In genomic region chr4:122152699-122153328, GRCh38 we compare ENCODE assay signal across 8 cellular contexts. TPM values are rescaled to one million over a fixed set of nuclear protein-coding genes. Genes with fewer than 3 reads are reported as not detected.
A peak's percentile ranks its signal among the peaks of the same experiment; 100 is the strongest.
DNase-seq lines count a peak whose midpoint lies in the region; ATAC-seq and TF ChIP-seq lines count a peak whose summit lies in the region.

No MANE protein-coding gene starts in this region.

- H3K9me3 ChIP-seq in Caco-2, result no peaks in the 10 kb centered on the region
- no peaks in the 10 kb centered on the region for H3K9me3 ChIP-seq in SK-N-SH
- H3K9me3 ChIP-seq in skeletal muscle tissue (ENCODE audit: control insufficient read depth in 3 of 3, low read length in 3 of 3), result no peaks in the 10 kb centered on the region

- H3K9me2 ChIP-seq in SK-N-SH, result no peaks in the 10 kb centered on the region

- no peaks in the 10 kb centered on the region for H3K27me3 ChIP-seq in Caco-2 (replicated peaks; ENCODE audit: control insufficient read depth, insufficient read depth, low read length)
- H3K27me3 ChIP-seq in SK-N-SH (ENCODE audit: insufficient read depth), result no peaks in the 10 kb centered on the region
- H3K27me3 ChIP-seq in skeletal muscle tissue (ENCODE audit: control insufficient read depth in 3 of 3, insufficient read depth in 3 of 3, low read length in 3 of 3), result no peaks in the 10 kb centered on the region

- TF ChIP-seq EP300 in SK-N-SH (IDR thresholded peaks at IDR 0.05; ENCODE audit: borderline replicate concordance in 1 of 2, low read depth in 1 of 2, low read length in 1 of 2), result no peak

- H3K36me3 Mint-ChIP-seq in Caco-2 (ENCODE audit: insufficient read depth, unreplicated experiment) (peaks cover 11% of the 10 kb centered on the region), MCF 10A (ENCODE audit: insufficient read depth, unreplicated experiment) (peaks cover 17% of the 10 kb centered on the region)

- peak overlapping the region; percentile 99 for H2AFZ ChIP-seq in SK-N-SH (ENCODE audit: low read depth)

- H3K4me1 Mint-ChIP-seq in Caco-2 (ENCODE audit: low read depth, unreplicated experiment) (no peaks in the 10 kb centered on the region), MCF 10A (ENCODE audit: insufficient read depth, unreplicated experiment) (peaks cover 11% of the 10 kb centered on the region)

- no peaks in the 10 kb centered on the region for H4K20me1 ChIP-seq in SK-N-SH (ENCODE audit: insufficient read depth)

- no peaks in the 10 kb centered on the region for H3K27me3 Mint-ChIP-seq in Caco-2 (ENCODE audit: insufficient read depth, unreplicated experiment)
- H3K27me3 Mint-ChIP-seq in MCF 10A (ENCODE audit: insufficient read depth, unreplicated experiment), result no peaks in the 10 kb centered on the region

- no peak for TF ChIP-seq RAD21 in SK-N-SH (IDR thresholded peaks at IDR 0.05; ENCODE audit: low read length)

- H3K27ac ChIP-seq in SK-N-SH (ENCODE audit: low read depth in 2 of 2, low read length in 1 of 2), result peak overlapping the region; percentile 50 to 67; a peak in 3 of 4 replicates
- peak overlapping the region; percentile 84 for H3K27ac ChIP-seq in skeletal muscle tissue (ENCODE audit: low read depth, low read length)

- peak overlapping the region; percentile 74 for H3K4me2 ChIP-seq in SK-N-SH

- H3K4me1 ChIP-seq in Caco-2 (0 out of 2 replicates have a peak, but pooled peaks cover 5% of the 10 kb centered on the region), SK-N-SH (ENCODE audit: control insufficient read depth in 1 of 2, insufficient read depth in 2 of 2, low read depth in 1 of 2, low read length in 1 of 2) (peaks cover 3 to 6% of the 10 kb centered on the region in 2 experiments; a peak in 3 of 4 replicates), skeletal muscle tissue (ENCODE audit: control insufficient read depth in 3 of 3, insufficient read depth in 3 of 3, low read length in 3 of 3) (peaks cover 7 to 14% (median 12%) of the 10 kb centered on the region in 3 donors)

- DNase-seq in Caco-2 (peak; percentile 40 to 50), SK-N-SH (peak; percentile 63), MCF 10A (ENCODE audit: unreplicated experiment) (peak; percentile 28), iPS-NIHi11 (ENCODE audit: low spot score) (peak; percentile 49), amniotic stem cell (lab: John Stamatoyannopoulos, UW) (no peak)

- H3F3A ChIP-seq in SK-N-SH (replicated peaks; ENCODE audit: insufficient read depth), result no peaks in the 10 kb centered on the region

- ATAC-seq in GM19467 (IDR thresholded peaks at IDR 0.05; ENCODE audit: unreplicated experiment) (peak; percentile 40), HG03565 (IDR thresholded peaks at IDR 0.05; ENCODE audit: unreplicated experiment) (peak; percentile 19)

- H3K79me2 ChIP-seq in SK-N-SH (ENCODE audit: insufficient read depth), result peaks cover 37% of the 10 kb centered on the region

- peak overlapping the region; percentile 86 for H3K4me3 Mint-ChIP-seq in Caco-2 (ENCODE audit: unreplicated experiment)
- H3K4me3 Mint-ChIP-seq in MCF 10A (ENCODE audit: unreplicated experiment), result peak overlapping the region; percentile 93

- BruUV-seq in Caco-2 (replicated peaks; lab: Mats Ljungman, UMichigan) (no TSS peak), MCF 10A (replicated peaks; lab: Mats Ljungman, UMichigan) (no TSS peak)

- H3K4me3 ChIP-seq in Caco-2 (ENCODE audit: low read depth, low read length) (peak overlapping the region; percentile 81), SK-N-SH (ENCODE audit: low read depth in 2 of 2, low read length in 1 of 2) (peak overlapping the region; percentile 92 to 95), skeletal muscle tissue (ENCODE audit: low read length in 3 of 3) (peak overlapping the region; percentile 78 to 100 (median 78))

- 9% methylated on average over 20 of the region's 20 CpGs for WGBS in SK-N-SH (ENCODE audit: low lambda C conversion rate)

- POLR2A ChIA-PET in Caco-2 (lab: Charles Lee) (no interaction called here), SK-N-SH (lab: Yijun Ruan, JAX) (no interaction called here), MCF 10A (lab: Yijun Ruan, JAX) (interaction anchor here (0.6 to 1.8 kb wide), 6 partner anchors 16 to 295 kb away, joined by 3 to 4 read pairs (median 4); no protein-coding TSS in a partner anchor)

- CTCF ChIA-PET in Caco-2 (lab: Charles Lee) (no interaction called here), SK-N-SH (lab: Yijun Ruan, JAX) (no interaction called here), MCF 10A (lab: Yijun Ruan, JAX) (interaction anchor here (0.7 kb wide), 1 partner anchor 211 kb away, joined by 3 read pairs; no protein-coding TSS in a partner anchor)

- TF ChIP-seq CTCF in Caco-2 (IDR thresholded peaks at IDR 0.05; ENCODE audit: insufficient read depth in 1 of 2, low read depth in 1 of 2, low read length in 1 of 2, severe bottlenecking in 1 of 2, unreplicated experiment in 1 of 2) (no peak), SK-N-SH (IDR thresholded peaks at IDR 0.05) (no peak), MCF 10A (IDR thresholded peaks at IDR 0.05; ENCODE audit: unreplicated experiment) (no peak)

- H3K27ac Mint-ChIP-seq in Caco-2 (ENCODE audit: unreplicated experiment), result peak overlapping the region; percentile 90
- H3K27ac Mint-ChIP-seq in MCF 10A (ENCODE audit: low read depth, unreplicated experiment), result peak overlapping the region; percentile 95

- intact Hi-C loops in Caco-2 (cut with micrococcal nuclease; ENCODE audit: unreplicated experiment), result loop anchor here (1.0 to 5.0 kb wide), 2 partner anchors 203 to 351 kb away; partner anchors contain the start of gene EXOSC9
- intact Hi-C loops in MCF 10A (cut with micrococcal nuclease), result loop anchor here (1.0 to 5.0 kb wide), 3 partner anchors 108 to 201 kb away; partner anchors contain the start of gene TRPC3

- H3K9me3 Mint-ChIP-seq in Caco-2 (ENCODE audit: unreplicated experiment), result peaks cover 19% of the 10 kb centered on the region
- H3K9me3 Mint-ChIP-seq in MCF 10A (ENCODE audit: unreplicated experiment), result no peaks in the 10 kb centered on the region

- no peaks in the 10 kb centered on the region; the same call in 1 of the 2 replicates for H3K36me3 ChIP-seq in Caco-2 (ENCODE audit: control insufficient read depth, insufficient read depth, low read length)
- H3K36me3 ChIP-seq in SK-N-SH (replicated peaks in 1 of 2; ENCODE audit: control insufficient read depth in 1 of 2, insufficient read depth in 2 of 2, low read length in 1 of 2), result peaks cover 11 to 16% of the 10 kb centered on the region in 2 experiments
- H3K36me3 ChIP-seq in skeletal muscle tissue (ENCODE audit: control insufficient read depth in 3 of 3, insufficient read depth in 3 of 3, low read length in 3 of 3), result peaks cover 4 to 10% (median 5%) of the 10 kb centered on the region in 3 donors

- H3K9ac ChIP-seq in SK-N-SH, result peak overlapping the region; percentile 86
- H3K9ac ChIP-seq in skeletal muscle tissue (ENCODE audit: low read depth in 1 of 3, low read length in 3 of 3), result peak overlapping the region; percentile 92 to 93 (median 93)

TF ChIP-seq in SK-N-SH, 30 proteins besides CTCF, POLR2A, EP300 and RAD21:
- TF ChIP-seq TEAD4 (IDR thresholded peaks at IDR 0.05; ENCODE audit: borderline replicate concordance, insufficient read depth), result no peak
- TF ChIP-seq IRF3 (IDR thresholded peaks at IDR 0.05; ENCODE audit: low read depth, low read length), result no peak
- no peak for TF ChIP-seq POLR2AphosphoS5 (IDR thresholded peaks at IDR 0.05; ENCODE audit: low read depth, low read length)
- no peak for TF ChIP-seq RCOR1 (IDR thresholded peaks at IDR 0.05; ENCODE audit: low read length)
- TF ChIP-seq YY1 (IDR thresholded peaks at IDR 0.05; ENCODE audit: low read depth), result no peak
- no peak for TF ChIP-seq EZH2phosphoT487 (IDR thresholded peaks at IDR 0.05; ENCODE audit: borderline replicate concordance, low read depth)
- no peak for TF ChIP-seq SMC3 (IDR thresholded peaks at IDR 0.05; ENCODE audit: low read depth, low read length)
- TF ChIP-seq CHD2 (IDR thresholded peaks at IDR 0.05; ENCODE audit: low read length, partially characterized antibody), result no peak
- TF ChIP-seq GABPA (IDR thresholded peaks at IDR 0.05; ENCODE audit: low read depth), result no peak
- no peak for TF ChIP-seq GATA2 (CRISPR knock-in tag; IDR thresholded peaks at IDR 0.05)
- no peak for TF ChIP-seq FOSL2 (IDR thresholded peaks at IDR 0.05; ENCODE audit: borderline replicate concordance, low read depth)
- no peak for TF ChIP-seq FOXJ3 (CRISPR knock-in tag; IDR thresholded peaks at IDR 0.05)
- TF ChIP-seq NRF1 (IDR thresholded peaks at IDR 0.05; ENCODE audit: low read depth, low read length), result no peak
- no peak for TF ChIP-seq SIN3A (IDR thresholded peaks at IDR 0.05; ENCODE audit: borderline replicate concordance, low read depth, low read length)
- TF ChIP-seq TAF1 (IDR thresholded peaks at IDR 0.05; ENCODE audit: borderline replicate concordance, low read depth, low read length), result no peak
- no peak for TF ChIP-seq USF2 (IDR thresholded peaks at IDR 0.05; ENCODE audit: borderline replicate concordance, low read depth, low read length)
- TF ChIP-seq NFIC (IDR thresholded peaks at IDR 0.05; ENCODE audit: borderline replicate concordance), result no peak
- no peak for TF ChIP-seq RFX5 (IDR thresholded peaks at IDR 0.05; ENCODE audit: low read length)
TF ChIP-seq in SK-N-SH: peak in this region for 0.

RNA-seq across cellular contexts. Expression of gene BLTP1, which starts 0.7 kb away (rescaled TPM):
- total RNA-seq in Caco-2 (2022) (29.5 and 32.0 TPM in 2 replicates), MCF 10A (2022) (28.0 and 33.1 TPM in 2 replicates), skeletal muscle tissue (88.7 TPM)
- 13.1 and 19.9 TPM in 2 replicates for polyA plus RNA-seq in SK-N-SH (2012; rRNA removed)
- 16.5 and 17.8 TPM in 2 replicates for polyA plus RNA-seq in SK-N-SH (2012; cell fraction: cytosol; rRNA removed)
- polyA plus RNA-seq in SK-N-SH (2012; cell fraction: nucleus; rRNA removed), result 15.6 and 42.4 TPM in 2 replicates
